8 cellular contexts compared by ENCODE assay signal in genomic region chr4:3292571-3293409, GRCh38. TPM values are rescaled to one million over a fixed set of nuclear protein-coding genes. Genes with fewer than 3 reads are reported as not detected.
DNase-seq lines count a peak whose midpoint lies in the region; ATAC-seq and TF ChIP-seq lines count a peak whose summit lies in the region.

Gene RGS12 (plus strand): TSS chr4:3293021. CDS start chr4:3316171, 23,150 bp downstream.

- ATAC-seq in GM21381 (IDR thresholded peaks at IDR 0.05; ENCODE audit: unreplicated experiment) = peak; percentile 88

- peaks cover 10 to 29% (median 13%) of the 10 kb centered on the region in 4 donors for H3K4me1 Mint-ChIP-seq in CD4-positive, alpha-beta memory T cell

- no peaks in the 10 kb centered on the region for H3K27me3 ChIP-seq in CD4-positive, alpha-beta memory T cell (ENCODE audit: insufficient read depth, low read length)
- H3K27me3 ChIP-seq in HUES48 (ENCODE audit: control insufficient read depth, insufficient read depth, low read length) = peaks cover 28% of the 10 kb centered on the region

- intact Hi-C loops in CD4-positive, alpha-beta memory T cell (cut with micrococcal nuclease) = loop anchor here (1.0 to 5.0 kb wide), 3 partner anchors 10 to 1285 kb away; partner anchors contain the start of gene NELFA
- intact Hi-C loops in OCI-LY7 (cut with micrococcal nuclease; ENCODE audit: unreplicated experiment) = no loop called here

- H3K4me1 ChIP-seq in CD4-positive, alpha-beta memory T cell (ENCODE audit: insufficient read depth, low read length) = peaks cover 9% of the 10 kb centered on the region
- H3K4me1 ChIP-seq in HUES48 (ENCODE audit: control insufficient read depth, insufficient read depth, low read length) (peaks cover 13% of the 10 kb centered on the region; the same call in 1 of the 2 replicates), OCI-LY7 (ENCODE audit: insufficient read depth, low read length, poor library complexity, severe bottlenecking) (peaks cover 9% of the 10 kb centered on the region)

- DNase-seq in CD4-positive, alpha-beta memory T cell = peak; percentile 76 to 89 (median 78)
- DNase-seq in OCI-LY7 (ENCODE audit: low spot score) = peak; percentile 76
- peak; percentile 88 for DNase-seq in activated T-cell treated with anti-CD3 and anti-CD28 coated beads, Interleukin-2, amount 50 U/mL, for 1 hour
- peak; percentile 45 for DNase-seq in epithelial cell of proximal tubule (ENCODE audit: low read depth)
- DNase-seq in mucosa of gallbladder (ENCODE audit: low spot score) = peak; percentile 95
- DNase-seq in stimulated activated CD8-positive, alpha-beta memory T cell treated with anti-CD3 and anti-CD28 coated beads, Interleukin-4, amount 100 ng/mL, for 1 hour (ENCODE audit: low read depth in 2 of 2, low spot score in 1 of 2) = peak; percentile 46 to 51

- BruUV-seq in OCI-LY7 (replicated peaks; lab: Mats Ljungman, UMichigan) = no TSS peak

- no peaks in the 10 kb centered on the region for H3K9me3 ChIP-seq in CD4-positive, alpha-beta memory T cell (ENCODE audit: control insufficient read depth in 1 of 2, low read length in 2 of 2)
- H3K9me3 ChIP-seq in HUES48 (ENCODE audit: control insufficient read depth, insufficient read depth, low read length) = no peaks in the 10 kb centered on the region
- H3K9me3 ChIP-seq in OCI-LY7 (ENCODE audit: low read length) = no peaks in the 10 kb centered on the region

- CTCF ChIA-PET in CD4-positive, alpha-beta memory T cell (lab: Charles Lee; ENCODE audit: partially characterized antibody) = interaction anchor here (1.2 to 1.3 kb wide), 2 partner anchors 51 to 99 kb away, joined by 3 to 4 read pairs; no protein-coding TSS in a partner anchor
- CTCF ChIA-PET in OCI-LY7 (lab: Charles Lee; ENCODE audit: unreplicated experiment) = no interaction called here

- no peaks in the 10 kb centered on the region for H3K9me2 ChIP-seq in OCI-LY7 (ENCODE audit: insufficient read depth, low read length)

- no peaks in the 10 kb centered on the region for H3K79me2 ChIP-seq in OCI-LY7 (ENCODE audit: insufficient read depth, low read depth, low read length)

- H3K27ac Mint-ChIP-seq in CD4-positive, alpha-beta memory T cell = peak within 1 kb of the TSS; percentile 73 to 92 (median 84)

- H2AFZ ChIP-seq in OCI-LY7 (ENCODE audit: low read length) = peak within 1 kb of the TSS; percentile 69; the same call in 1 of the 2 replicates

- peak within 1 kb of the TSS; percentile 99 for H3K4me2 ChIP-seq in OCI-LY7 (ENCODE audit: low read length)

- H4K20me1 ChIP-seq in OCI-LY7 (ENCODE audit: insufficient read depth, low read length) = no peaks in the 10 kb centered on the region

- H3K9me3 Mint-ChIP-seq in CD4-positive, alpha-beta memory T cell = peaks cover 0 to 3% (median 0%) of the 10 kb centered on the region in 8 donors

- peaks cover 0 to 3% of the 10 kb centered on the region in 2 donors for H3K36me3 Mint-ChIP-seq in CD4-positive, alpha-beta memory T cell

- POLR2A ChIA-PET in CD4-positive, alpha-beta memory T cell (lab: Charles Lee; ENCODE audit: partially characterized antibody) = interaction anchor here (1.2 to 1.5 kb wide), 2 partner anchors 11 to 96 kb away, joined by 3 to 4 read pairs; no protein-coding TSS in a partner anchor
- POLR2A ChIA-PET in OCI-LY7 (lab: Charles Lee) = interaction anchor here (0.6 kb wide), 1 partner anchor 21 kb away, joined by 3 read pairs; no protein-coding TSS in a partner anchor

- H3K4me3 Mint-ChIP-seq in CD4-positive, alpha-beta memory T cell = peak within 1 kb of the TSS; percentile 87 to 93 (median 92)

- H3K27ac ChIP-seq in CD4-positive, alpha-beta memory T cell (ENCODE audit: low read depth, low read length) = peak within 1 kb of the TSS; percentile 52
- H3K27ac ChIP-seq in HUES48 (ENCODE audit: low read depth, low read length) (peak within 1 kb of the TSS; percentile 52), OCI-LY7 (ENCODE audit: low read depth, low read length, poor library complexity, severe bottlenecking) (no peak within 1 kb of the TSS)

- peak within 1 kb of the TSS; percentile 6 to 76 for H3K4me3 ChIP-seq in CD4-positive, alpha-beta memory T cell (ENCODE audit: low read length in 2 of 2)
- H3K4me3 ChIP-seq in HUES48 (ENCODE audit: low read depth, low read length) = peak within 1 kb of the TSS; percentile 87
- peak within 1 kb of the TSS; percentile 73 for H3K4me3 ChIP-seq in OCI-LY7 (ENCODE audit: low read depth, low read length, poor library complexity, severe bottlenecking)
- H3K4me3 ChIP-seq in epithelial cell of proximal tubule (ENCODE audit: low read depth, low read length) = peak within 1 kb of the TSS; percentile 82

- H3K36me3 ChIP-seq in CD4-positive, alpha-beta memory T cell (ENCODE audit: insufficient read depth, low read length) = no peaks in the 10 kb centered on the region
- no peaks in the 10 kb centered on the region for H3K36me3 ChIP-seq in HUES48 (ENCODE audit: control insufficient read depth, insufficient read depth, low read length)
- H3K36me3 ChIP-seq in OCI-LY7 (ENCODE audit: insufficient read depth, low read length) = no peaks in the 10 kb centered on the region

- TF ChIP-seq CTCF in OCI-LY7 (conservative IDR thresholded peaks at IDR 0.05; ENCODE audit: low read length) (no peak), epithelial cell of proximal tubule (conservative IDR thresholded peaks at IDR 0.05; ENCODE audit: low read depth, low read length) (no peak)

- peaks cover 3 to 4% of the 10 kb centered on the region in 2 donors for H3K27me3 Mint-ChIP-seq in CD4-positive, alpha-beta memory T cell

- H3K9ac ChIP-seq in HUES48 (ENCODE audit: low read depth, low read length) = peak within 1 kb of the TSS; percentile 62

RNA-seq across cellular contexts. Expression of gene RGS12, which starts in this region (rescaled TPM):
- total RNA-seq in CD4-positive, alpha-beta memory T cell = 10 to 100 TPM in 1 of 2 experiments, 1 to 10 TPM in 1; 9.7 to 10.6 TPM
- polyA plus RNA-seq in CD4-positive, alpha-beta memory T cell = 1 to 10 TPM in 1 of 2 donors, under 1 TPM in 1; 0.93 to 2.3 TPM
- 6.4 and 9.4 TPM in 2 replicates for total RNA-seq in OCI-LY7 (2014; rRNA removed; shearing (Covaris generic))
- total RNA-seq in OCI-LY7 (2022) (5.2 and 6.5 TPM in 2 replicates), epithelial cell of proximal tubule (18.0 and 33.8 TPM in 2 replicates), mucosa of gallbladder (47.1 TPM)

Comparison
In these comparisons a context has a peak if more than half of its experiments do, and no peak if none do; other contexts are left out.
1. DNase-seq: peak in every context shown above with its lines; median percentile 95 in mucosa of gallbladder; 88 in activated T-cell treated with anti-CD3 and anti-CD28 coated beads, Interleukin-2, amount 50 U/mL, for 1 hour; 78 in CD4-positive, alpha-beta memory T cell; 76 in OCI-LY7; 48 in stimulated activated CD8-positive, alpha-beta memory T cell treated with anti-CD3 and anti-CD28 coated beads, Interleukin-4, amount 100 ng/mL, for 1 hour; 45 in epithelial cell of proximal tubule.